8 cellular contexts compared by ENCODE assay signal in genomic region chr1:147084273-147085096, GRCh38.
DNase-seq lines count a peak whose midpoint lies in the region; ATAC-seq, FAIRE-seq and TF ChIP-seq lines count a peak whose summit lies in the region.

No MANE protein-coding gene starts in this region.

- peaks cover 72% of the 10 kb centered on the region for H3K27me3 Mint-ChIP-seq in activated CD8-positive, alpha-beta memory T cell treated with anti-CD3 and anti-CD28 coated beads, Interleukin-2, amount 10 ng/mL, durations not matched to agents 7 days and 5 days

- H3K4me1 Mint-ChIP-seq in activated CD8-positive, alpha-beta memory T cell treated with anti-CD3 and anti-CD28 coated beads, Interleukin-2, amount 10 ng/mL, durations not matched to agents 7 days and 5 days = peaks cover 31% of the 10 kb centered on the region

- POLR2A ChIA-PET in A549 (lab: Yijun Ruan, JAX) = interaction anchor here (0.6 to 1.9 kb wide), 22 partner anchors 9 to 1302 kb away, joined by 3 to 35 read pairs (median 4); partner anchors contain the start of genes CHD1L and PRKAB2

- no peaks in the 10 kb centered on the region for H3K9me3 Mint-ChIP-seq in activated CD8-positive, alpha-beta memory T cell treated with anti-CD3 and anti-CD28 coated beads, Interleukin-2, amount 10 ng/mL, durations not matched to agents 7 days and 5 days (ENCODE audit: low read depth)

- peak overlapping the region; percentile 88 to 92 for H3K27ac ChIP-seq in A549
- H3K27ac ChIP-seq in epithelial cell of prostate = peak overlapping the region; percentile 74

- H3K4me2 ChIP-seq in A549 = peak overlapping the region; percentile 90

- peak overlapping the region; percentile 99 for H3K27ac Mint-ChIP-seq in activated CD8-positive, alpha-beta memory T cell treated with anti-CD3 and anti-CD28 coated beads, Interleukin-2, amount 10 ng/mL, durations not matched to agents 7 days and 5 days

- H3K4me3 ChIP-seq in A549 = peak overlapping the region; percentile 52

- peaks cover 18% of the 10 kb centered on the region; the same call in 2 of the 3 replicates for H3K9me3 ChIP-seq in A549

- H3K36me3 Mint-ChIP-seq in activated CD8-positive, alpha-beta memory T cell treated with anti-CD3 and anti-CD28 coated beads, Interleukin-2, amount 10 ng/mL, durations not matched to agents 7 days and 5 days = peaks cover 1% of the 10 kb centered on the region

- 5% methylated on average over 46 of the region's 51 CpGs for WGBS in A549 (ENCODE audit: missing lambda C conversion rate)

- CTCF ChIA-PET in A549 (lab: Yijun Ruan, JAX) = interaction anchor here (1.1 to 1.8 kb wide), 2 partner anchors 70 to 158 kb away, joined by 3 to 11 read pairs; partner anchors contain the start of gene CHD1L
- CTCF ChIA-PET in activated CD8-positive, alpha-beta memory T cell treated with anti-CD3 and anti-CD28 coated beads, Interleukin-2, amount 10 ng/mL, durations not matched to agents 7 days and 5 days (lab: Charles Lee) = interaction anchor here (0.6 to 1.2 kb wide), 5 partner anchors 9 to 606 kb away, joined by 3 to 4 read pairs (median 3); partner anchors contain the start of gene CHD1L

- H3K4me1 ChIP-seq in A549 = 0 out of 3 replicates have a peak, but pooled peaks cover 3% of the 10 kb centered on the region

- DNase-seq in A549 (ENCODE audit: low read depth in 1 of 2, low spot score in 1 of 2) (peak; percentile 75 to 89), NCI-H526 (lab: John Stamatoyannopoulos, UW) (peak; percentile 97 to 99), epithelial cell of prostate (ENCODE audit: low read depth, low spot score) (peak; percentile 88), mucosa of gallbladder (ENCODE audit: low spot score) (peak; percentile 43)
- DNase-seq in activated CD8-positive, alpha-beta memory T cell treated with anti-CD3 and anti-CD28 coated beads, Interleukin-2, amount 10 ng/mL, durations not matched to agents 7 days and 5 days = peak; percentile 89
- DNase-seq in stimulated activated CD8-positive, alpha-beta memory T cell treated with anti-CD3 and anti-CD28 coated beads, Interleukin-2, amount 100 ng/mL, for 48 hours (ENCODE audit: low read depth in 2 of 2) = peak; percentile 66 to 74

- no peak for TF ChIP-seq CTCF in A549 (IDR thresholded peaks at IDR 0.05)

- no peak for TF ChIP-seq RAD21 in A549 (conservative IDR thresholded peaks at IDR 0.05 in 1 of 2, IDR thresholded peaks at IDR 0.05 in 1 of 2)

- TF ChIP-seq POLR2A in A549 (IDR thresholded peaks at IDR 0.05; ENCODE audit: low read length) = peak; percentile 98

- ATAC-seq in A549 (peak; percentile 89 to 93), GM18867 (IDR thresholded peaks at IDR 0.05; ENCODE audit: unreplicated experiment) (peak; percentile 80), HG03135 (IDR thresholded peaks at IDR 0.05; ENCODE audit: unreplicated experiment) (peak; percentile 69)
- ATAC-seq in activated CD8-positive, alpha-beta memory T cell treated with anti-CD3 and anti-CD28 coated beads, Interleukin-2, amount 10 ng/mL, durations not matched to agents 7 days and 5 days = peak; percentile 77

- no peak for TF ChIP-seq EP300 in A549 (IDR thresholded peaks at IDR 0.05)

- FAIRE-seq in A549 (lab: Jason Lieb, UNC) = no peak

- H3K4me3 Mint-ChIP-seq in activated CD8-positive, alpha-beta memory T cell treated with anti-CD3 and anti-CD28 coated beads, Interleukin-2, amount 10 ng/mL, durations not matched to agents 7 days and 5 days = peak overlapping the region; percentile 91

TF ChIP-seq in A549, 52 proteins besides CTCF, POLR2A, EP300 and RAD21 (continues in another document):
- no peak for TF ChIP-seq PHF8 (IDR thresholded peaks at IDR 0.05; ENCODE audit: borderline replicate concordance, low read depth)
- TF ChIP-seq TP53 (CRISPR knock-in tag; IDR thresholded peaks at IDR 0.05) = 0 out of 2 replicates have a peak, but pooled peaks have one; percentile 64
- peak; percentile 93 for TF ChIP-seq HOXA7 (CRISPR knock-in tag; IDR thresholded peaks at IDR 0.05)
- TF ChIP-seq, protein P1, sequence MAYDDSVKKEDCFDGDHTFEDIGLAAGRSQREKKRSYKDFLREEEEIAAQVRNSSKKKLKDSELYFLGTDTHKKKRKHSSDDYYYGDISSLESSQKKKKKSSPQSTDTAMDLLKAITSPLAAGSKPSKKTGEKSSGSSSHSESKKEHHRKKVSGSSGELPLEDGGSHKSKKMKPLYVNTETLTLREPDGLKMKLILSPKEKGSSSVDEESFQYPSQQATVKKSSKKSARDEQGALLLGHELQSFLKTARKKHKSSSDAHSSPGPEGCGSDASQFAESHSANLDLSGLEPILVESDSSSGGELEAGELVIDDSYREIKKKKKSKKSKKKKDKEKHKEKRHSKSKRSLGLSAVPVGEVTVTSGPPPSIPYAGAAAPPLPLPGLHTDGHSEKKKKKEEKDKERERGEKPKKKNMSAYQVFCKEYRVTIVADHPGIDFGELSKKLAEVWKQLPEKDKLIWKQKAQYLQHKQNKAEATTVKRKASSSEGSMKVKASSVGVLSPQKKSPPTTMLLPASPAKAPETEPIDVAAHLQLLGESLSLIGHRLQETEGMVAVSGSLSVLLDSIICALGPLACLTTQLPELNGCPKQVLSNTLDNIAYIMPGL (CRISPR knock-in tag; IDR thresholded peaks at IDR 0.05; ENCODE audit: borderline replicate concordance) = 0 out of 2 replicates have a peak, but pooled peaks have one; percentile 24
- TF ChIP-seq, protein P2, sequence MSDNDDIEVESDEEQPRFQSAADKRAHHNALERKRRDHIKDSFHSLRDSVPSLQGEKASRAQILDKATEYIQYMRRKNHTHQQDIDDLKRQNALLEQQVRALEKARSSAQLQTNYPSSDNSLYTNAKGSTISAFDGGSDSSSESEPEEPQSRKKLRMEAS (IDR thresholded peaks at IDR 0.05) = peak; percentile 57
- TF ChIP-seq MYC (IDR thresholded peaks at IDR 0.05; ENCODE audit: borderline replicate concordance, low read length) = peak; percentile 36; the same call in 1 of the 2 replicates
- TF ChIP-seq FOSL2 (IDR thresholded peaks at IDR 0.05) = no peak
- peak; percentile 20; the same call in 1 of the 2 replicates for TF ChIP-seq FOSL2 (CRISPR knock-in tag; IDR thresholded peaks at IDR 0.05)
- TF ChIP-seq JUN (IDR thresholded peaks at IDR 0.05) = peak; percentile 95 to 99
- TF ChIP-seq CEBPB (IDR thresholded peaks at IDR 0.05) = peak in 1 of 2 experiments; percentile 32; a peak in 1 of 4 replicates
- 0 out of 2 replicates have a peak, but pooled peaks have one; percentile 43 for TF ChIP-seq ESRRA (IDR thresholded peaks at IDR 0.05; ENCODE audit: borderline replicate concordance, low read length)
- TF ChIP-seq ZNF302 (CRISPR knock-in tag; IDR thresholded peaks at IDR 0.05) = no peak
- no peak for TF ChIP-seq RFX5 (IDR thresholded peaks at IDR 0.05)
- TF ChIP-seq, protein P3, sequence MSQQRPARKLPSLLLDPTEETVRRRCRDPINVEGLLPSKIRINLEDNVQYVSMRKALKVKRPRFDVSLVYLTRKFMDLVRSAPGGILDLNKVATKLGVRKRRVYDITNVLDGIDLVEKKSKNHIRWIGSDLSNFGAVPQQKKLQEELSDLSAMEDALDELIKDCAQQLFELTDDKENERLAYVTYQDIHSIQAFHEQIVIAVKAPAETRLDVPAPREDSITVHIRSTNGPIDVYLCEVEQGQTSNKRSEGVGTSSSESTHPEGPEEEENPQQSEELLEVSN (IDR thresholded peaks at IDR 0.05; ENCODE audit: borderline replicate concordance, low read depth) = peak; percentile 70
- peak; percentile 92 for TF ChIP-seq RARB (CRISPR knock-in tag; IDR thresholded peaks at IDR 0.05)
- no peak for TF ChIP-seq KDM5A (IDR thresholded peaks at IDR 0.05)
- TF ChIP-seq REST (IDR thresholded peaks at IDR 0.05) = peak; percentile 46; the same call in 1 of the 2 replicates
- peak; percentile 81 for TF ChIP-seq PBX3 (IDR thresholded peaks at IDR 0.05)
- TF ChIP-seq MAFK (IDR thresholded peaks at IDR 0.05; ENCODE audit: partially characterized antibody) = peak; percentile 27
- TF ChIP-seq FOXS1 (CRISPR knock-in tag; IDR thresholded peaks at IDR 0.05) = no peak
- 0 out of 2 replicates have a peak, but pooled peaks have one; percentile 50 for TF ChIP-seq ZSCAN20 (CRISPR knock-in tag; IDR thresholded peaks at IDR 0.05)
- TF ChIP-seq GATA3 (IDR thresholded peaks at IDR 0.05; ENCODE audit: borderline replicate concordance) = peak; percentile 46; the same call in 1 of the 2 replicates
- peak; percentile 90; the same call in 1 of the 2 replicates for TF ChIP-seq TFCP2L1 (CRISPR knock-in tag; IDR thresholded peaks at IDR 0.05)

Comparison
In these comparisons a context has a peak if more than half of its experiments do, and no peak if none do; other contexts are left out.
1. Peak in every context shown above with its lines: DNase-seq, ATAC-seq, H3K4me3 ChIP-seq and H3K27ac ChIP-seq.
2. DNase-seq: peak in every context shown above with its lines; median percentile 98 in NCI-H526; 89 in activated CD8-positive, alpha-beta memory T cell treated with anti-CD3 and anti-CD28 coated beads, Interleukin-2, amount 10 ng/mL, durations not matched to agents 7 days and 5 days; 88 in epithelial cell of prostate; 82 in A549; 70 in stimulated activated CD8-positive, alpha-beta memory T cell treated with anti-CD3 and anti-CD28 coated beads, Interleukin-2, amount 100 ng/mL, for 48 hours; 43 in mucosa of gallbladder.